ENCODE assay signal across 32 cellular contexts in the genomic region with DNA sequence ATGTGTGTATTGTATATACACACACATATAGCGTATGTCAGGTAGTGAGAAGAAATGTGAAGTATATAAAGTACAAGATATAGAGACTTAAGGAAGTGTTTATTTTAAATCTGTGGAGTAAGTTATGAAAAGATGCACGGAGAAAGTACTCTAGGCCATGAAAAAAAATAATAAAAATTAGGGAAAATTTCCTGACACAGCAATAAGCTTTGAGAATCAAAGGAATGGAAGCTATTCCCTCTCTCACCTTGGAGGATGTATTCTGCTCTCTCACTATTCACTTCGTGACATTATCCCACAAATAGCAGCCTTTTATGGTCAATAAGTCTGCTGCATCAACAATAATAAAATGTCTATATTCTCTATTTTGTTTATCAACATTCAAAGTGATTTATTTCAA.
"Had no signal": no experiment of that assay in that cellular context is flagged by ENCODE, and none has a peak within 500 bp of the region (broad histone marks: within the 10 kb centered on the region; RNA-seq: fewer than 3 reads in every experiment).

No MANE protein-coding gene starts in this region.

- FAIRE-seq: astrocyte had no signal

- ATAC-seq: activated CD8-positive, alpha-beta T cell treated with anti-CD3 and anti-CD28 coated beads for 36 hours; activated naive CD4-positive, alpha-beta T cell treated with anti-CD3 and anti-CD28 coated beads, Interleukin-2, amount 50 U/mL, for 72 hours; activated T-cell treated with anti-CD3 and anti-CD28 coated beads, Interleukin-2, amount 50 U/mL, for 4 hours; activated T-cell treated with anti-CD3 and anti-CD28 coated beads, Interleukin-2, amount 50 U/mL, for 72 hours; activated T-helper 17 cell treated with anti-CD3 and anti-CD28 coated beads, Interleukin-2, amount 50 U/mL, for 72 hours; body of pancreas had no signal

- H3K9me3 ChIP-seq: adrenal gland, body of pancreas, breast epithelium had no signal

- H3K27me3 ChIP-seq: adrenal gland, body of pancreas, brain microvascular endothelial cell, breast epithelium had no signal

- H3K27ac ChIP-seq: adrenal gland, body of pancreas, brain microvascular endothelial cell, breast epithelium, VCaP had no signal

- H3K4me1 ChIP-seq: adrenal gland, body of pancreas, breast epithelium had no signal

- H3K36me3 ChIP-seq: adrenal gland, brain microvascular endothelial cell, breast epithelium had no signal

- H3K4me3 ChIP-seq: adrenal gland, body of pancreas, breast epithelium had no signal

- DNase-seq: activated B cell treated with CpG ODN at 0.5 μM for 24 hours; activated CD4-positive, alpha-beta memory T cell treated with anti-CD3 and anti-CD28 coated beads for 36 hours; activated CD4-positive, alpha-beta T cell treated with anti-CD3 and anti-CD28 coated beads for 4 hours; activated CD4-positive, alpha-beta T cell treated with anti-CD3 and anti-CD28 coated beads, Interleukin-2, amount 10 ng/mL, durations not matched to agents 24 days and 14 days; activated CD4-positive, alpha-beta T cell treated with anti-CD3 and anti-CD28 coated beads, Interleukin-2, amount 50 U/mL, for 1 hour; activated CD4-positive, alpha-beta T cell treated with anti-CD3 and anti-CD28 coated beads, Interleukin-2, amount 50 U/mL, for 4 hours; activated CD4-positive, CD25-positive, alpha-beta regulatory T cell treated with anti-CD3 and anti-CD28 coated beads, Interleukin-2, amount 50 U/mL, for 72 hours; activated CD8-positive, alpha-beta memory T cell treated with anti-CD3 and anti-CD28 coated beads, Interleukin-2, amount 50 U/mL, for 4 hours; activated CD8-positive, alpha-beta T cell treated with anti-CD3 and anti-CD28 coated beads for 36 hours; activated effector memory CD4-positive, alpha-beta T cell treated with anti-CD3 and anti-CD28 coated beads, Interleukin-2, amount 50 U/mL, for 16 hours; activated gamma-delta T cell treated with Interleukin-2 at 50 U/mL for 16 hours; activated naive CD4-positive, alpha-beta T cell; activated naive CD4-positive, alpha-beta T cell treated with anti-CD3 and anti-CD28 coated beads for 36 hours; activated naive CD4-positive, alpha-beta T cell treated with anti-CD3 and anti-CD28 coated beads, Interleukin-2, amount 50 U/mL, for 16 hours; activated naive CD8-positive, alpha-beta T cell treated with anti-CD3 and anti-CD28 coated beads for 36 hours; activated T-cell treated with anti-CD3 and anti-CD28 coated beads for 4 hours; activated T-cell treated with anti-CD3 and anti-CD28 coated beads, Interleukin-2, amount 50 U/mL, for 1 hour; activated T-cell treated with anti-CD3 and anti-CD28 coated beads, Interleukin-2, amount 50 U/mL, for 4 hours; activated T-cell treated with anti-CD3 and anti-CD28 coated beads, Interleukin-2, amount 50 U/mL, for 72 hours; adrenal gland; amniotic stem cell; aorta; body of pancreas; brain microvascular endothelial cell; central memory CD4-positive, alpha-beta T cell; T-helper 2 cell; T-helper 9 cell had no signal
